ENCODE assay signal across 1 cellular context in the genomic region with DNA sequence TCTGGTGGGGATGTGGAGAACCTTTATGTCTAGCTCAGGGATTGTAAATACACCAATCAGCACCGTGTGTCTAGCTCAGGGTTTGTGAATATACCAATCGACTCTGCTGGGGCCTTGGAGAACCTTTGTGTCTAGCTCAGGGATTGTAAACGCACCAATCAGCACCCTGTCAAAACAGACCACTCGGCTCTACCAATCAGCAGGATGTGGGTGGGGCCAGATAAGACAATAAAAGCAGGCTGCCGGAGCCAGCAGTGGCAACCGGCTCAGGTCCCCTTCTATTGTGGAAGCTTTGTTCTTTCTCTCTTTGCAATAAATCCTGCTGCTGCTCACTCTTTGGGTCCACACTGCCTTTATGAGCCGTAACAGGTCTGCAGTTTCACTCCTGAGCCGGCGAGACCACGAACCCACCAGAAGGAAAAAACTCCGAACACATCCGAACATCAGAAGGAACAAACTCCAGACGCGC.
A peak's percentile ranks its signal among the peaks of the same experiment; 100 is the strongest.
TF ChIP-seq lines count a peak whose summit lies in the region.
"Not testable (repeated sequence)": the region's sequence is repeated elsewhere in the genome, so short reads cannot be mapped to it uniquely, and the experiment has no call there.

No MANE protein-coding gene starts in this region.

TF ChIP-seq in K562, 482 proteins besides CTCF, POLR2A, EP300 and RAD21 (continues in another document):
- TF ChIP-seq POLR2AphosphoS5 (IDR thresholded peaks at IDR 0.05; ENCODE audit: control insufficient read depth, insufficient read depth, low read depth, low read length) = peak; percentile 85
- TF ChIP-seq, protein P1, sequence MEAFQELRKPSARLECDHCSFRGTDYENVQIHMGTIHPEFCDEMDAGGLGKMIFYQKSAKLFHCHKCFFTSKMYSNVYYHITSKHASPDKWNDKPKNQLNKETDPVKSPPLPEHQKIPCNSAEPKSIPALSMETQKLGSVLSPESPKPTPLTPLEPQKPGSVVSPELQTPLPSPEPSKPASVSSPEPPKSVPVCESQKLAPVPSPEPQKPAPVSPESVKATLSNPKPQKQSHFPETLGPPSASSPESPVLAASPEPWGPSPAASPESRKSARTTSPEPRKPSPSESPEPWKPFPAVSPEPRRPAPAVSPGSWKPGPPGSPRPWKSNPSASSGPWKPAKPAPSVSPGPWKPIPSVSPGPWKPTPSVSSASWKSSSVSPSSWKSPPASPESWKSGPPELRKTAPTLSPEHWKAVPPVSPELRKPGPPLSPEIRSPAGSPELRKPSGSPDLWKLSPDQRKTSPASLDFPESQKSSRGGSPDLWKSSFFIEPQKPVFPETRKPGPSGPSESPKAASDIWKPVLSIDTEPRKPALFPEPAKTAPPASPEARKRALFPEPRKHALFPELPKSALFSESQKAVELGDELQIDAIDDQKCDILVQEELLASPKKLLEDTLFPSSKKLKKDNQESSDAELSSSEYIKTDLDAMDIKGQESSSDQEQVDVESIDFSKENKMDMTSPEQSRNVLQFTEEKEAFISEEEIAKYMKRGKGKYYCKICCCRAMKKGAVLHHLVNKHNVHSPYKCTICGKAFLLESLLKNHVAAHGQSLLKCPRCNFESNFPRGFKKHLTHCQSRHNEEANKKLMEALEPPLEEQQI (IDR thresholded peaks at IDR 0.05) = peak; percentile 79
- peak; percentile 42 for TF ChIP-seq RBM25 (IDR thresholded peaks at IDR 0.05; ENCODE audit: low read depth, low read length, severe bottlenecking)
- 0 out of 4 replicates have a peak, but pooled peaks of 1 of the 2 experiments have one; percentile 14 for TF ChIP-seq ZMIZ1 (IDR thresholded peaks at IDR 0.05; ENCODE audit: low read depth in 2 of 2, low read length in 2 of 2)
- TF ChIP-seq MAFG (tag; conservative IDR thresholded peaks at IDR 0.05) = peak; percentile 22; the same call in 1 of the 2 replicates
- peak; percentile 81; the same call in 1 of the 2 replicates for TF ChIP-seq ZC3H8 (IDR thresholded peaks at IDR 0.05)
- peak; percentile 28 for TF ChIP-seq TEAD4 (IDR thresholded peaks at IDR 0.05; ENCODE audit: low read length)
- not testable (repeated sequence) for TF ChIP-seq TEAD4 (CRISPR knock-in tag; IDR thresholded peaks at IDR 0.05; ENCODE audit: borderline replicate concordance); MYC (CRISPR knock-in tag; IDR thresholded peaks at IDR 0.05; ENCODE audit: borderline replicate concordance, low read depth)
- peak; percentile 72 for TF ChIP-seq TBP (optimal IDR thresholded peaks at IDR 0.05; ENCODE audit: low read depth, low read length)
- peak; percentile 10 to 34; a peak in 3 of 4 replicates for TF ChIP-seq TRIM24 (IDR thresholded peaks at IDR 0.05)
- TF ChIP-seq CSDE1 (IDR thresholded peaks at IDR 0.05) = peak; percentile 19 to 88; a peak in 2 of 4 replicates
- TF ChIP-seq FOXP1 (CRISPR knock-in tag; IDR thresholded peaks at IDR 0.05) = peak; percentile 58; the same call in 1 of the 2 replicates
- peak; percentile 68 for TF ChIP-seq GTF2A2 (tag; IDR thresholded peaks at IDR 0.05)
- 0 out of 2 replicates have a peak, but pooled peaks have one; percentile 19 for TF ChIP-seq TGIF2 (CRISPR knock-in tag; IDR thresholded peaks at IDR 0.05)
- 0 out of 2 replicates have a peak, but pooled peaks have one; percentile 12 for TF ChIP-seq ZBTB17 (CRISPR knock-in tag; IDR thresholded peaks at IDR 0.05)
- peak; percentile 69 for TF ChIP-seq NCOR1 (IDR thresholded peaks at IDR 0.05)
- peak; percentile 38; the same call in 1 of the 2 replicates for TF ChIP-seq LEF1 (IDR thresholded peaks at IDR 0.05)
- peak; percentile 5; the same call in 1 of the 2 replicates for TF ChIP-seq PKNOX1 (IDR thresholded peaks at IDR 0.05)
- 0 out of 2 replicates have a peak, but pooled peaks have one; percentile 28 for TF ChIP-seq RAD51 (IDR thresholded peaks at IDR 0.05; ENCODE audit: borderline replicate concordance, low read depth)
- TF ChIP-seq, protein P2, sequence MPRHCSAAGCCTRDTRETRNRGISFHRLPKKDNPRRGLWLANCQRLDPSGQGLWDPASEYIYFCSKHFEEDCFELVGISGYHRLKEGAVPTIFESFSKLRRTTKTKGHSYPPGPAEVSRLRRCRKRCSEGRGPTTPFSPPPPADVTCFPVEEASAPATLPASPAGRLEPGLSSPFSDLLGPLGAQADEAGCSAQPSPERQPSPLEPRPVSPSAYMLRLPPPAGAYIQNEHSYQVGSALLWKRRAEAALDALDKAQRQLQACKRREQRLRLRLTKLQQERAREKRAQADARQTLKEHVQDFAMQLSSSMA (CRISPR knock-in tag; IDR thresholded peaks at IDR 0.05) = 0 out of 2 replicates have a peak, but pooled peaks have one; percentile 32
- TF ChIP-seq ARHGAP35 (IDR thresholded peaks at IDR 0.05; ENCODE audit: partially characterized antibody) = peak; percentile 19
- TF ChIP-seq MYC (IDR thresholded peaks at IDR 0.05; ENCODE audit: low read depth, low read length) = 0 out of 2 replicates have a peak, but pooled peaks have one; percentile 22
- TF ChIP-seq SNIP1 (IDR thresholded peaks at IDR 0.05; ENCODE audit: low read depth) = 0 out of 2 replicates have a peak, but pooled peaks have one; percentile 30
- TF ChIP-seq NFIC (IDR thresholded peaks at IDR 0.05) = peak; percentile 69
- TF ChIP-seq CREB3L1 (IDR thresholded peaks at IDR 0.05; ENCODE audit: borderline replicate concordance, low read depth) = peak; percentile 86; the same call in 1 of the 2 replicates
- TF ChIP-seq SREBF1 (IDR thresholded peaks at IDR 0.05; ENCODE audit: borderline replicate concordance, low read depth, low read length) = peak; percentile 97
- TF ChIP-seq FOS (IDR thresholded peaks at IDR 0.05; ENCODE audit: extremely low read depth, insufficient read length) = peak; percentile 58
- TF ChIP-seq ZBTB1 (CRISPR knock-in tag; IDR thresholded peaks at IDR 0.05; ENCODE audit: borderline replicate concordance, low read depth) = peak; percentile 14; the same call in 1 of the 2 replicates
- TF ChIP-seq PML (IDR thresholded peaks at IDR 0.05; ENCODE audit: low read length) = peak; percentile 93
- TF ChIP-seq SMARCA4 (IDR thresholded peaks at IDR 0.05) = peak; percentile 47; the same call in 1 of the 2 replicates
- TF ChIP-seq ETV5 (CRISPR knock-in tag; IDR thresholded peaks at IDR 0.05; ENCODE audit: low read depth) = peak; percentile 73
- TF ChIP-seq ZBED1 (IDR thresholded peaks at IDR 0.05) = peak; percentile 89
- TF ChIP-seq TAF7 (tag; IDR thresholded peaks at IDR 0.05) = peak; percentile 76; the same call in 1 of the 2 replicates
- TF ChIP-seq RCOR1 (IDR thresholded peaks at IDR 0.05; ENCODE audit: borderline replicate concordance in 1 of 2, low read depth in 2 of 2, low read length in 2 of 2) = 0 out of 4 replicates have a peak, but pooled peaks of 1 of the 2 experiments have one; percentile 26
- TF ChIP-seq CC2D1A (IDR thresholded peaks at IDR 0.05) = peak; percentile 89
- 0 out of 2 replicates have a peak, but pooled peaks have one; percentile 81 for TF ChIP-seq NR1H2 (CRISPR knock-in tag; IDR thresholded peaks at IDR 0.05)
- 0 out of 4 replicates have a peak, but pooled peaks of 1 of the 2 experiments have one; percentile 42 for TF ChIP-seq TEAD1 (CRISPR knock-in tag; IDR thresholded peaks at IDR 0.05)
- peak; percentile 98 for TF ChIP-seq POLR2H (tag; IDR thresholded peaks at IDR 0.05; ENCODE audit: low read depth)
- 0 out of 2 replicates have a peak, but pooled peaks have one; percentile 56 for TF ChIP-seq NFATC3 (IDR thresholded peaks at IDR 0.05)
- peak in 1 of 2 experiments; percentile 78; a peak in 2 of 4 replicates for TF ChIP-seq ARNT (IDR thresholded peaks at IDR 0.05)
- peak; percentile 98 for TF ChIP-seq MTA3 (IDR thresholded peaks at IDR 0.05; ENCODE audit: borderline replicate concordance)
- 0 out of 4 replicates have a peak, but pooled peaks of 1 of the 2 experiments have one; percentile 49 for TF ChIP-seq BCLAF1 (IDR thresholded peaks at IDR 0.05; ENCODE audit: borderline replicate concordance in 1 of 2, control insufficient read depth in 1 of 2, low read depth in 2 of 2, low read length in 1 of 2)
- 0 out of 2 replicates have a peak, but pooled peaks have one; percentile 62 for TF ChIP-seq HBP1 (CRISPR knock-in tag; IDR thresholded peaks at IDR 0.05)
- peak; percentile 85 for TF ChIP-seq SMAD1 (IDR thresholded peaks at IDR 0.05; ENCODE audit: low read depth, low read length, partially characterized antibody)
- 0 out of 2 replicates have a peak, but pooled peaks have one; percentile 24 for TF ChIP-seq MIER1 (IDR thresholded peaks at IDR 0.05; ENCODE audit: low read depth)
- TF ChIP-seq GTF2E2 (tag; IDR thresholded peaks at IDR 0.05) = peak; percentile 87; the same call in 1 of the 2 replicates
